1 cellular context compared by ENCODE assay signal in genomic region chr2:148048475-148049221, GRCh38.
TF ChIP-seq lines count a peak whose summit lies in the region.

No MANE protein-coding gene starts in this region.

TF ChIP-seq in IMR-90, 13 proteins besides CTCF, POLR2A, EP300 and RAD21 (continued from another document):
- TF ChIP-seq NFE2L2 (IDR thresholded peaks at IDR 0.05; ENCODE audit: low read depth, low read length) = no peak
- no peak for TF ChIP-seq CEBPB (IDR thresholded peaks at IDR 0.05; ENCODE audit: low read depth, low read length)
- TF ChIP-seq FOS (IDR thresholded peaks at IDR 0.05; ENCODE audit: low read depth, low read length) = no peak
- TF ChIP-seq ELK1 (IDR thresholded peaks at IDR 0.05; ENCODE audit: borderline replicate concordance, low read depth, low read length) = no peak
- TF ChIP-seq BHLHE40 (IDR thresholded peaks at IDR 0.05; ENCODE audit: low read depth, low read length) = no peak
